Comparison of ENCODE assay signal across 26 cellular contexts in the genomic region with DNA sequence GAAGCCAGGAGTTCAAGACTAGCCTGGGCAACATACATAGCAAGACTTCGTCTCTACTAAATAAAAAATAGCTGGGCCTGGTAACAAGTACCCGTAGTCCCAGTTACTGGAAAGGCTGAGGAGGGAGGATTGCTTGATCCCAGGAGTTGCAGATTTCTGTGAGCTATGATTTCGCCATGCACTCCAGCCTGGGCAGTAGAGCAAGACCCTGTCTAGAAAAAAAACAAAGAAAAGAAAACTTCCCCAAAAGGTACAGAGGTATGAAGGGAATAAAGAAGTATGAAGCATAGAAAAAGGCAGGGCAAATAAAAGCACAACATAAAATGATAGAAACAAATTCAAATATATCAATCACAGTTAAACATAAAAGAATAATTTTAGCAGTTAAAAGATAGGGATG.
"Had no signal": no experiment of that assay in that cellular context is flagged by ENCODE, and none has a peak within 500 bp of the region (broad histone marks: within the 10 kb centered on the region; RNA-seq: fewer than 3 reads in every experiment).

No MANE protein-coding gene starts in this region.

- H3K27ac Mint-ChIP-seq: activated CD4-positive, alpha-beta memory T cell treated with anti-CD3 and anti-CD28 coated beads for 36 hours; activated naive CD4-positive, alpha-beta T cell treated with anti-CD3 and anti-CD28 coated beads for 36 hours had no signal

- H3K27ac ChIP-seq: colonic mucosa, epithelial cell of prostate, esophagus squamous epithelium, gastrocnemius medialis, left ventricle myocardium inferior, parathyroid adenoma, right atrium auricular region, suprapubic skin, tibial artery had no signal

- H3K27me3 Mint-ChIP-seq: activated CD4-positive, alpha-beta memory T cell treated with anti-CD3 and anti-CD28 coated beads for 36 hours had no signal

- H3K4me1 ChIP-seq: colonic mucosa, parathyroid adenoma had no signal

- H3K4me1 Mint-ChIP-seq: neural crest cell had no signal

- H3K9me3 ChIP-seq: colonic mucosa, esophagus squamous epithelium, gastrocnemius medialis, right atrium auricular region, suprapubic skin, tibial artery had no signal

- DNase-seq: activated CD4-positive, alpha-beta memory T cell treated with anti-CD3 and anti-CD28 coated beads for 36 hours; activated CD4-positive, alpha-beta T cell treated with anti-CD3 and anti-CD28 coated beads for 4 hours; activated CD4-positive, CD25-positive, alpha-beta regulatory T cell; activated effector memory CD4-positive, alpha-beta T cell treated with Interleukin-2 at 50 U/mL for 16 hours; activated naive CD4-positive, alpha-beta T cell treated with anti-CD3 and anti-CD28 coated beads for 36 hours; activated T-cell treated with anti-CD3 and anti-CD28 coated beads, Interleukin-2, amount 50 U/mL, for 48 hours; cerebellar nuclear complex; colonic mucosa; effector CD8-positive, alpha-beta T cell; esophagus squamous epithelium; gastrocnemius medialis; glutamatergic neuron; left ventricle myocardium inferior; occipital lobe; stimulated activated CD4-positive, alpha-beta T cell treated with anti-CD3 and anti-CD28 coated beads, Interleukin-1b, Interleukin-23, amount 100 ng/mL, for 48 hours; stimulated activated naive CD4-positive, alpha-beta T cell; T-helper 2 cell; tibial artery had no signal

- H2AFZ ChIP-seq: parathyroid adenoma had no signal

- H3K27me3 ChIP-seq: colonic mucosa, esophagus squamous epithelium, gastrocnemius medialis, right atrium auricular region, suprapubic skin, tibial artery had no signal

- H3K4me3 Mint-ChIP-seq: activated CD4-positive, alpha-beta memory T cell treated with anti-CD3 and anti-CD28 coated beads for 36 hours; activated naive CD4-positive, alpha-beta T cell treated with anti-CD3 and anti-CD28 coated beads for 36 hours; neural crest cell had no signal

- H3K4me3 ChIP-seq: colonic mucosa, esophagus squamous epithelium, gastrocnemius medialis, left ventricle myocardium inferior, right atrium auricular region, smooth muscle cell, suprapubic skin, tibial artery had no signal

- FAIRE-seq: endometrium, islet of Langerhans had no signal

- H3K9ac ChIP-seq: parathyroid adenoma had no signal

- ATAC-seq: gastrocnemius medialis had no signal

- H3K4me2 ChIP-seq: smooth muscle cell had no signal

- H3K36me3 ChIP-seq: colonic mucosa, esophagus squamous epithelium, gastrocnemius medialis, left ventricle myocardium inferior, right atrium auricular region, suprapubic skin had no signal
